ENCODE assay signal across 20 cellular contexts in genomic region chr7:47893721-47894365, GRCh38. TPM values are rescaled to one million over a fixed set of nuclear protein-coding genes. Genes with fewer than 3 reads are reported as not detected.
DNase-seq lines count a peak whose midpoint lies in the region; ATAC-seq, FAIRE-seq and TF ChIP-seq lines count a peak whose summit lies in the region.
"Had no signal": no experiment of that assay in that cellular context is flagged by ENCODE, and none has a peak within 500 bp of the region (broad histone marks: within the 10 kb centered on the region; RNA-seq: fewer than 3 reads in every experiment).

No MANE protein-coding gene starts in this region.

- no peaks in the 10 kb centered on the region for H3K9me3 ChIP-seq in RWPE2 (ENCODE audit: severe bottlenecking)
- H3K9me3 ChIP-seq in lung (ENCODE audit: control insufficient read depth in 2 of 2, insufficient read depth in 1 of 2, low read length in 1 of 2) = no peaks in the 10 kb centered on the region

- H3K9me3 Mint-ChIP-seq in GM23338 = no peaks in the 10 kb centered on the region; the same call in 2 of the 3 replicates
- H3K9me3 Mint-ChIP-seq in osteocyte (ENCODE audit: unreplicated experiment) = no peaks in the 10 kb centered on the region
- no peaks in the 10 kb centered on the region for H3K9me3 Mint-ChIP-seq in activated naive CD4-positive, alpha-beta T cell treated with anti-CD3 and anti-CD28 coated beads for 36 hours
- H3K9me3 Mint-ChIP-seq: CD14-positive monocyte; CD8-positive, alpha-beta T cell; H9; IgD-negative memory B cell had no signal

- no peaks in the 10 kb centered on the region for H3K9me2 ChIP-seq in GM23338 (ENCODE audit: insufficient read depth)

- H3K27me3 ChIP-seq in GM23338 (ENCODE audit: insufficient read depth) (no peaks in the 10 kb centered on the region), RWPE2 (ENCODE audit: insufficient read depth, poor library complexity, severe bottlenecking) (no peaks in the 10 kb centered on the region), lung (ENCODE audit: control insufficient read depth, insufficient read depth) (no peaks in the 10 kb centered on the region)

- H3K4me1 ChIP-seq in GM23338 (ENCODE audit: insufficient read depth) = peaks cover 17% of the 10 kb centered on the region
- no peaks in the 10 kb centered on the region for H3K4me1 ChIP-seq in RWPE2 (ENCODE audit: insufficient read depth, poor library complexity, severe bottlenecking)
- H3K4me1 ChIP-seq in lung (ENCODE audit: control insufficient read depth in 2 of 2, insufficient read depth in 2 of 2, low read length in 2 of 2) = peaks cover 0 to 2% of the 10 kb centered on the region in 2 donors

- no peaks in the 10 kb centered on the region for H3K36me3 Mint-ChIP-seq in GM23338 (ENCODE audit: low read depth)
- no peaks in the 10 kb centered on the region for H3K36me3 Mint-ChIP-seq in osteocyte (ENCODE audit: unreplicated experiment)
- H3K36me3 Mint-ChIP-seq in activated naive CD4-positive, alpha-beta T cell treated with anti-CD3 and anti-CD28 coated beads for 36 hours (ENCODE audit: low read depth) = no peaks in the 10 kb centered on the region
- H3K36me3 Mint-ChIP-seq: CD14-positive monocyte; CD8-positive, alpha-beta T cell had no signal

- H3F3A ChIP-seq in GM23338 (replicated peaks; ENCODE audit: low read depth) = no peaks in the 10 kb centered on the region

- no peaks in the 10 kb centered on the region for H3K79me2 ChIP-seq in GM23338 (replicated peaks; ENCODE audit: insufficient read depth)

- TF ChIP-seq POLR2A in GM12892 (IDR thresholded peaks at IDR 0.05; ENCODE audit: low read depth, low read length) = no peak

- H3K36me3 ChIP-seq in GM23338 (ENCODE audit: insufficient read depth) (no peaks in the 10 kb centered on the region), RWPE2 (ENCODE audit: low read depth) (no peaks in the 10 kb centered on the region), lung (ENCODE audit: control insufficient read depth in 2 of 2, insufficient read depth in 2 of 2, low read length in 2 of 2) (no peaks in the 10 kb centered on the region)

- H3K4me3 ChIP-seq in GM23338 = no peak overlapping the region
- H3K4me3 ChIP-seq in RWPE2 (ENCODE audit: severe bottlenecking) = no peak overlapping the region
- no peak overlapping the region for H3K4me3 ChIP-seq in lung

- H3K4me2 ChIP-seq in GM23338 = no peak overlapping the region

- no peak for FAIRE-seq in GM12892 (lab: Jason Lieb, UNC)
- FAIRE-seq: D721Med, GM18507 had no signal

- 0 out of 2 replicates have a peak overlapping the region, but pooled peaks have one; percentile 65 for H2AFZ ChIP-seq in GM23338

- CTCF ChIA-PET in activated naive CD4-positive, alpha-beta T cell treated with anti-CD3 and anti-CD28 coated beads for 36 hours (lab: Charles Lee) = interaction anchor here (0.6 kb wide), 1 partner anchor 979 kb away, joined by 3 read pairs; no protein-coding TSS in a partner anchor

- H3K4me1 Mint-ChIP-seq in GM23338 (peaks cover 18% of the 10 kb centered on the region), osteocyte (ENCODE audit: unreplicated experiment) (peaks cover 4% of the 10 kb centered on the region)
- H3K4me1 Mint-ChIP-seq in activated naive CD4-positive, alpha-beta T cell treated with anti-CD3 and anti-CD28 coated beads for 36 hours (ENCODE audit: low read depth) = peaks cover 2% of the 10 kb centered on the region
- H3K4me1 Mint-ChIP-seq: CD14-positive monocyte had no signal

- intact Hi-C loops in activated naive CD4-positive, alpha-beta T cell treated with anti-CD3 and anti-CD28 coated beads for 36 hours (cut with micrococcal nuclease) = no loop called here

- 90 to 93% methylated on average over 15 of the region's 15 CpGs for WGBS in lung, 2 donors

- TF ChIP-seq CTCF in GM23338 (conservative IDR thresholded peaks at IDR 0.05; ENCODE audit: low read depth in 2 of 2) = no peak
- TF ChIP-seq CTCF in RWPE2 (IDR thresholded peaks at IDR 0.05; ENCODE audit: poor library complexity, severe bottlenecking) = no peak
- no peak for TF ChIP-seq CTCF in lung (IDR thresholded peaks at IDR 0.05; ENCODE audit: control extremely low read depth, extremely low read depth)
- no peak for TF ChIP-seq CTCF in osteocyte (IDR thresholded peaks at IDR 0.05)

- H3K27ac ChIP-seq in GM23338 (ENCODE audit: low read depth) (no peak overlapping the region), RWPE2 (ENCODE audit: poor library complexity, severe bottlenecking) (no peak overlapping the region), lung (ENCODE audit: low read depth in 1 of 2, low read length in 1 of 2) (no peak overlapping the region)

- no peak overlapping the region for H3K4me3 Mint-ChIP-seq in GM23338
- no peak overlapping the region for H3K4me3 Mint-ChIP-seq in osteocyte (ENCODE audit: unreplicated experiment)
- H3K4me3 Mint-ChIP-seq in activated naive CD4-positive, alpha-beta T cell treated with anti-CD3 and anti-CD28 coated beads for 36 hours = no peak overlapping the region
- H3K4me3 Mint-ChIP-seq: CD14-positive monocyte; CD8-positive, alpha-beta T cell; H9 had no signal

- ATAC-seq in GM23338 (no peak), RWPE2 (ENCODE audit: low read depth) (peak; percentile 14; the same call in 1 of the 3 replicates), lung (ENCODE audit: insufficient read depth, low FRiP score) (no peak), HG03439 (IDR thresholded peaks at IDR 0.05; ENCODE audit: unreplicated experiment) (no peak)
- ATAC-seq: CD8-positive, alpha-beta T cell had no signal

- H3K27me3 Mint-ChIP-seq in GM23338 (ENCODE audit: insufficient read depth, low read depth, poor library complexity) (peaks cover 9% of the 10 kb centered on the region), osteocyte (ENCODE audit: unreplicated experiment) (peaks cover 4% of the 10 kb centered on the region)
- no peaks in the 10 kb centered on the region for H3K27me3 Mint-ChIP-seq in activated naive CD4-positive, alpha-beta T cell treated with anti-CD3 and anti-CD28 coated beads for 36 hours (ENCODE audit: low read depth)

- no peak overlapping the region for H3K27ac Mint-ChIP-seq in GM23338
- no peak overlapping the region for H3K27ac Mint-ChIP-seq in osteocyte (ENCODE audit: unreplicated experiment)
- H3K27ac Mint-ChIP-seq in activated naive CD4-positive, alpha-beta T cell treated with anti-CD3 and anti-CD28 coated beads for 36 hours = no peak overlapping the region
- H3K27ac Mint-ChIP-seq: CD14-positive monocyte; CD8-positive, alpha-beta T cell; H9; IgD-negative memory B cell had no signal

- H4K20me1 ChIP-seq in GM23338 (replicated peaks; ENCODE audit: insufficient read depth) = no peaks in the 10 kb centered on the region

- no peak for DNase-seq in GM23338 (ENCODE audit: low spot score)
- no peak for DNase-seq in RWPE2 (ENCODE audit: low spot score)
- DNase-seq in lung (ENCODE audit: low spot score) = peak; percentile 19
- DNase-seq in osteocyte (ENCODE audit: extremely low spot score, unreplicated experiment) = peak; percentile 68
- no peak for DNase-seq in GM12892 (ENCODE audit: insufficient read length)
- no peak for DNase-seq in T-helper 9 cell
- DNase-seq in activated naive CD4-positive, alpha-beta T cell treated with anti-CD3 and anti-CD28 coated beads for 36 hours = no peak
- DNase-seq: CD8-positive, alpha-beta T cell; COR-L47; DMS153; DMS79 treated with DMSO at 0.1 percent for 48 hours; GF-D8; GOT3 had no signal

TF ChIP-seq in GM23338, 12 proteins besides CTCF, POLR2A, EP300 and RAD21:
- TF ChIP-seq REST (IDR thresholded peaks at IDR 0.05; ENCODE audit: unreplicated experiment) (no peak), ETS1 (IDR thresholded peaks at IDR 0.05) (no peak), ZNF114 (CRISPR knock-in tag; IDR thresholded peaks at IDR 0.05) (no peak), NANOG (IDR thresholded peaks at IDR 0.05; ENCODE audit: borderline replicate concordance) (no peak), EZH2 (IDR thresholded peaks at IDR 0.05; ENCODE audit: low read depth, unreplicated experiment) (no peak), EZH2phosphoT487 (IDR thresholded peaks at IDR 0.05; ENCODE audit: unreplicated experiment) (no peak), STAT1 (IDR thresholded peaks at IDR 0.05; ENCODE audit: unreplicated experiment) (no peak)

RNA-seq across cellular contexts. Expression of gene PKD1L1, which starts 54.4 kb away (rescaled TPM):
- 0.03 and 0.16 TPM in 2 replicates for total RNA-seq in GM23338 (2014; rRNA removed; shearing (Covaris generic))
- not detected in 2 replicates for polyA plus RNA-seq in GM23338 (2016; fragmentation: Nextera tagmentation; extraction: Ambion mirVana)
- total RNA-seq in lung = under 1 TPM; 0.26 to 0.80 TPM
- polyA plus RNA-seq in lung = 1 to 10 TPM in 1 of 2 donors, under 1 TPM in 1; 0.30 to 1.1 TPM
- 0.05 and 0.13 TPM in 2 replicates for total RNA-seq in osteocyte
- not detected for polyA plus RNA-seq in GM12892 (2012; ENCODE audit: missing spikeins)
- total RNA-seq in activated naive CD4-positive, alpha-beta T cell treated with anti-CD3 and anti-CD28 coated beads for 36 hours = under 1 TPM; 0.02 to 0.05 TPM
- total RNA-seq: A673 had no signal
- polyA plus RNA-seq: CD14-positive monocyte had no signal

Comparison
In these comparisons a context has a peak if more than half of its experiments do, and no peak if none do; other contexts are left out.
1. DNase-seq: peak in lung (single experiment) and osteocyte (single experiment); none in GM23338 (single experiment), RWPE2 (single experiment), GM12892 (single experiment), T-helper 9 cell (single experiment) and activated naive CD4-positive, alpha-beta T cell treated with anti-CD3 and anti-CD28 coated beads for 36 hours (single experiment).